ENCODE assay signal across 8 cellular contexts in genomic region chr9:92809631-92810326, GRCh38. TPM values are rescaled to one million over a fixed set of nuclear protein-coding genes. Genes with fewer than 3 reads are reported as not detected.
A peak's percentile ranks its signal among the peaks of the same experiment; 100 is the strongest.
DNase-seq lines count a peak whose midpoint lies in the region; ATAC-seq and TF ChIP-seq lines count a peak whose summit lies in the region.
"Not testable (repeated sequence)": the region's sequence is repeated elsewhere in the genome, so short reads cannot be mapped to it uniquely, and the experiment has no call there.

No MANE protein-coding gene starts in this region.

- TF ChIP-seq CTCF in suprapubic skin (IDR thresholded peaks at IDR 0.05), result not testable (repeated sequence)

- H3K36me3 Mint-ChIP-seq in activated CD4-positive, alpha-beta T cell treated with anti-CD3 and anti-CD28 coated beads for 36 hours (ENCODE audit: low read depth); activated naive CD8-positive, alpha-beta T cell; effector memory CD8-positive, alpha-beta T cell (ENCODE audit: insufficient read depth); immature natural killer cell: not testable (repeated sequence)

- not testable (repeated sequence) for TF ChIP-seq POLR2A in suprapubic skin (IDR thresholded peaks at IDR 0.05)

- H3K18ac ChIP-seq in neuronal stem cell (ENCODE audit: low read length), result not testable (repeated sequence)

- not testable (repeated sequence) for TF ChIP-seq EP300 in suprapubic skin (IDR thresholded peaks at IDR 0.05)

- peaks cover 51% of the 10 kb centered on the region for H3K27me3 Mint-ChIP-seq in activated CD4-positive, alpha-beta T cell treated with anti-CD3 and anti-CD28 coated beads for 36 hours
- peaks cover 35% of the 10 kb centered on the region for H3K27me3 Mint-ChIP-seq in activated naive CD8-positive, alpha-beta T cell
- peaks cover 56 to 66% of the 10 kb centered on the region in 2 donors for H3K27me3 Mint-ChIP-seq in effector memory CD8-positive, alpha-beta T cell
- peaks cover 14 to 30% (median 29%) of the 10 kb centered on the region in 3 donors for H3K27me3 Mint-ChIP-seq in immature natural killer cell (ENCODE audit: low read depth in 3 of 3)

- not testable (repeated sequence) for H2BK5ac ChIP-seq in neuronal stem cell (ENCODE audit: low read length)

- H3K27ac ChIP-seq in neuronal stem cell (replicated peaks; ENCODE audit: low read length); suprapubic skin: not testable (repeated sequence)

- not testable (repeated sequence) for H2BK120ac ChIP-seq in neuronal stem cell (ENCODE audit: low read depth, low read length)

- H3K36me3 ChIP-seq in neuronal stem cell (replicated peaks in 1 of 2; ENCODE audit: control insufficient read depth in 2 of 2, insufficient read depth in 2 of 2, low read length in 2 of 2); suprapubic skin: not testable (repeated sequence)

- not testable (repeated sequence) for H3K4me1 ChIP-seq in neuronal stem cell (ENCODE audit: control insufficient read depth in 2 of 2, insufficient read depth in 1 of 2, low read depth in 1 of 2, low read length in 2 of 2)
- peaks cover 32% of the 10 kb centered on the region for H3K4me1 ChIP-seq in suprapubic skin

- not testable (repeated sequence) for H3K4me2 ChIP-seq in neuronal stem cell (ENCODE audit: insufficient read depth, low read length, poor library complexity, severe bottlenecking)

- H3K9me3 ChIP-seq in neuronal stem cell (replicated peaks in 1 of 2; ENCODE audit: control insufficient read depth in 2 of 2, insufficient read depth in 1 of 2, low read depth in 1 of 2, low read length in 2 of 2); suprapubic skin: not testable (repeated sequence)

- H3K27ac Mint-ChIP-seq in activated CD4-positive, alpha-beta T cell treated with anti-CD3 and anti-CD28 coated beads for 36 hours; effector memory CD8-positive, alpha-beta T cell; immature natural killer cell: not testable (repeated sequence)
- peak overlapping the region; percentile 28 for H3K27ac Mint-ChIP-seq in activated naive CD8-positive, alpha-beta T cell

- H3K9me3 Mint-ChIP-seq in activated CD4-positive, alpha-beta T cell treated with anti-CD3 and anti-CD28 coated beads for 36 hours (ENCODE audit: low read depth); activated naive CD8-positive, alpha-beta T cell (ENCODE audit: low read depth); effector memory CD8-positive, alpha-beta T cell; immature natural killer cell: not testable (repeated sequence)

- not testable (repeated sequence) for H3K23ac ChIP-seq in neuronal stem cell (ENCODE audit: low read depth, low read length, poor library complexity)

- H2BK12ac ChIP-seq in neuronal stem cell (ENCODE audit: low read length), result not testable (repeated sequence)

- not testable (repeated sequence) for H3K4me3 ChIP-seq in neuronal stem cell (ENCODE audit: low read length in 2 of 2)
- H3K4me3 ChIP-seq in suprapubic skin, result peak overlapping the region; percentile 40

- not testable (repeated sequence) for H3K79me1 ChIP-seq in neuronal stem cell (ENCODE audit: low read depth, low read length)

- H4K91ac ChIP-seq in neuronal stem cell (ENCODE audit: low read depth, low read length, poor library complexity), result not testable (repeated sequence)

- H3K14ac ChIP-seq in neuronal stem cell (ENCODE audit: low read length), result not testable (repeated sequence)

- DNase-seq in DMS 273 (lab: John Stamatoyannopoulos, UW; ENCODE audit: unreplicated experiment), result peak; percentile 30
- peak; percentile 35 for DNase-seq in NCI-H146 (lab: John Stamatoyannopoulos, UW)
- DNase-seq in activated CD4-positive, alpha-beta T cell treated with anti-CD3 and anti-CD28 coated beads for 36 hours, result peak; percentile 24
- not testable (repeated sequence) for DNase-seq in effector memory CD8-positive, alpha-beta T cell; immature natural killer cell; neuronal stem cell (ENCODE audit: low spot score); suprapubic skin (ENCODE audit: low spot score in 2 of 2)

- not testable (repeated sequence) for H4K8ac ChIP-seq in neuronal stem cell (ENCODE audit: low read depth, low read length)

- H2AK5ac ChIP-seq in neuronal stem cell (ENCODE audit: low read depth, low read length), result peak overlapping the region; percentile 28

- CTCF ChIA-PET in activated CD4-positive, alpha-beta T cell treated with anti-CD3 and anti-CD28 coated beads for 36 hours (lab: Charles Lee), result interaction anchor here (0.8 to 1.1 kb wide), 3 partner anchors 11 to 46 kb away, joined by 3 to 5 read pairs (median 3); no protein-coding TSS in a partner anchor

- no CpG with 5 or more reads among the region's 34 CpGs for WGBS in neuronal stem cell (ENCODE audit: extremely low coverage in 2 of 2, insufficient read length in 2 of 2, insufficient replicate concordance in 1 of 2), 2 donors
- 23% methylated on average over 8 of the region's 34 CpGs for WGBS in suprapubic skin

- H3K4me1 Mint-ChIP-seq in activated CD4-positive, alpha-beta T cell treated with anti-CD3 and anti-CD28 coated beads for 36 hours; effector memory CD8-positive, alpha-beta T cell (ENCODE audit: low read depth in 2 of 2): not testable (repeated sequence)
- peaks cover 10% of the 10 kb centered on the region for H3K4me1 Mint-ChIP-seq in activated naive CD8-positive, alpha-beta T cell (ENCODE audit: low read depth)
- H3K4me1 Mint-ChIP-seq in immature natural killer cell, result peaks cover 13 to 15% of the 10 kb centered on the region in 2 donors

- POLR2A ChIA-PET in activated CD4-positive, alpha-beta T cell treated with anti-CD3 and anti-CD28 coated beads for 36 hours (lab: Charles Lee), result not testable (repeated sequence)

- H2BK15ac ChIP-seq in neuronal stem cell (ENCODE audit: low read length), result not testable (repeated sequence)

- ATAC-seq in activated CD4-positive, alpha-beta T cell treated with anti-CD3 and anti-CD28 coated beads for 36 hours; effector memory CD8-positive, alpha-beta T cell (replicated peaks): not testable (repeated sequence)

- H3K4ac ChIP-seq in neuronal stem cell (ENCODE audit: low read length), result not testable (repeated sequence)

- H3K9ac ChIP-seq in neuronal stem cell (ENCODE audit: low read depth, low read length, poor library complexity), result not testable (repeated sequence)

- H2AFZ ChIP-seq in neuronal stem cell (ENCODE audit: low read length), result peak overlapping the region; percentile 94

- H3K4me3 Mint-ChIP-seq in activated CD4-positive, alpha-beta T cell treated with anti-CD3 and anti-CD28 coated beads for 36 hours, result peak overlapping the region; percentile 75
- H3K4me3 Mint-ChIP-seq in activated naive CD8-positive, alpha-beta T cell, result peak overlapping the region; percentile 91
- H3K4me3 Mint-ChIP-seq in effector memory CD8-positive, alpha-beta T cell, result peak overlapping the region; percentile 84 to 86
- H3K4me3 Mint-ChIP-seq in immature natural killer cell, result peak overlapping the region; percentile 69 to 89 (median 85)

- intact Hi-C loops in activated CD4-positive, alpha-beta T cell treated with anti-CD3 and anti-CD28 coated beads for 36 hours (cut with DNase I, micrococcal nuclease), result loop anchor here in 1 of 2 experiments (1.0 to 5.0 kb wide), 2 partner anchors 44 to 92 kb away; no protein-coding TSS in a partner anchor

- H3K27me3 ChIP-seq in neuronal stem cell (ENCODE audit: control insufficient read depth in 3 of 3, insufficient read depth in 3 of 3, low read depth in 1 of 3, low read length in 3 of 3), result peaks cover 28 to 96% (median 51%) of the 10 kb centered on the region in 3 experiments
- peaks cover 96% of the 10 kb centered on the region for H3K27me3 ChIP-seq in suprapubic skin

RNA-seq across cellular contexts. Expression of gene BICD2, which starts 45.1 kb away (rescaled TPM):
- 10 to 100 TPM; 13.3 to 14.2 TPM for total RNA-seq in activated CD4-positive, alpha-beta T cell treated with anti-CD3 and anti-CD28 coated beads for 36 hours
- polyA plus RNA-seq in immature natural killer cell, result 10 to 100 TPM in 1 of 3 donors, 1 to 10 TPM in 2; 5.8 to 26.8 (median 8.0) TPM
- polyA plus RNA-seq in neuronal stem cell (2013, experiment 1 of 2), result 13.6 TPM
- 14.2 TPM for polyA plus RNA-seq in neuronal stem cell (2013, experiment 2 of 2)
- total RNA-seq in suprapubic skin, result 100 to 1,000 TPM; 135 to 201 (median 153) TPM

Comparison
In these comparisons a context has a peak if more than half of its experiments do, and no peak if none do; other contexts are left out.
1. RNA of gene BICD2, which starts 45.1 kb away (total RNA-seq): 135 to 201 TPM in suprapubic skin; 13.3 to 14.2 TPM in activated CD4-positive, alpha-beta T cell treated with anti-CD3 and anti-CD28 coated beads for 36 hours; every median in the first group is over 4 times any median in the second.
2. Peak in every context shown above with its lines, with median percentiles within 50 percentile points of each other: H3K4me3 Mint-ChIP-seq.